In the genomic region with DNA sequence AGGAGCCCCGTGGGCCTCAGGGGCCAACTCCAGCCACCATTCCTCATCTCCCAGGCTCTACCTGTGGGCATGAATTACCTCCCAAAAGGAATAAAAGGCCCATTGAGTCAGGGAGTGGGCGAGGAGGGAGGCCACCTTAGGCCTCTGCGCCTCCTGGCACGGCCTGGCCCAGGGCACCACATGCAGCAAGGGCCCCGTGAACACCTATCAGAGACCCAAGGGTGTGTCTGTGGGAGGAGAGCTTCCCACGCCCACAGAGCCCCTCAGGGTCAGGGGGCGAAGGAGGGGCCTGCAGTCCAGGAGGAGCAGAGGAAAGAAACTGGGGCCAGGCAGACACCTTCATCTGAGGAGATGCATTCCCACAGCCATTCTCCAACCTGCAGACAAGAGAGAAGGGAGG, we compare ENCODE assay signal across 25 cellular contexts. TPM values are rescaled to one million over a fixed set of nuclear protein-coding genes. Genes with fewer than 3 reads are reported as not detected.
DNase-seq lines count a peak whose midpoint lies in the region; ATAC-seq and TF ChIP-seq lines count a peak whose summit lies in the region.
"Had no signal": no experiment of that assay in that cellular context is flagged by ENCODE, and none has a peak within 500 bp of the region (broad histone marks: within the 10 kb centered on the region; RNA-seq: fewer than 3 reads in every experiment).

No MANE protein-coding gene starts in this region.

- ATAC-seq in memory B cell (ENCODE audit: low read depth) (no peak), GM18867 (IDR thresholded peaks at IDR 0.05; ENCODE audit: unreplicated experiment) (no peak), psoas muscle (no peak)
- no peak for ATAC-seq in stimulated activated naive B cell treated with anti-CD40 and anti-IgM and Interleukin-4, amounts not matched to agents 10 μg/mL and 1 μg/mL and 100 μg/mL, for 72 hours (replicated peaks)
- ATAC-seq: Panc1 had no signal

- no peaks in the 10 kb centered on the region for H3K36me3 Mint-ChIP-seq in memory B cell
- H3K36me3 Mint-ChIP-seq in stimulated activated naive B cell treated with anti-CD40 and anti-IgM and Interleukin-4, amounts not matched to agents 10 μg/mL and 1 μg/mL and 100 μg/mL, for 72 hours: peaks cover 11 to 12% of the 10 kb centered on the region in 2 donors

- H3K4me1 ChIP-seq in BLaER1 treated with 17β-estradiol and CSF1 and Interleukin-3, amounts not matched to agents 10 nM and 100 nM: peaks cover 27 to 98% (median 70%) of the 10 kb centered on the region in 10 experiments
- H3K4me1 ChIP-seq in OCI-LY7 (ENCODE audit: insufficient read depth, low read length, poor library complexity, severe bottlenecking) (peaks cover 40% of the 10 kb centered on the region), BE2C (no peaks in the 10 kb centered on the region), psoas muscle (no peaks in the 10 kb centered on the region)

- no TSS peak for BruUV-seq in OCI-LY7 (replicated peaks; lab: Mats Ljungman, UMichigan)

- H3K27me3 Mint-ChIP-seq in memory B cell: no peaks in the 10 kb centered on the region
- H3K27me3 Mint-ChIP-seq in stimulated activated naive B cell treated with anti-CD40 and anti-IgM and Interleukin-4, amounts not matched to agents 10 μg/mL and 1 μg/mL and 100 μg/mL, for 72 hours: peaks cover 0 to 4% of the 10 kb centered on the region in 2 donors
- H3K27me3 Mint-ChIP-seq: CD4-positive, alpha-beta T cell had no signal

- no peaks in the 10 kb centered on the region for H3K79me2 ChIP-seq in OCI-LY7 (ENCODE audit: insufficient read depth, low read depth, low read length)

- H3K4me2 ChIP-seq in BLaER1 treated with 17β-estradiol and CSF1 and Interleukin-3, amounts not matched to agents 10 nM and 100 nM: peak overlapping the region in 8 of 11 experiments; percentile 4 to 41 (median 26); a peak in 10 of 22 replicates
- H3K4me2 ChIP-seq in OCI-LY7 (ENCODE audit: low read length): peak overlapping the region; percentile 62
- H3K4me2 ChIP-seq: A549 had no signal

- H3K27ac ChIP-seq in BLaER1 treated with 17β-estradiol and CSF1 and Interleukin-3, amounts not matched to agents 10 nM and 100 nM: no peak overlapping the region
- H3K27ac ChIP-seq in OCI-LY7 (ENCODE audit: low read depth, low read length, poor library complexity, severe bottlenecking) (peak overlapping the region; percentile 9), psoas muscle (no peak overlapping the region)
- H3K27ac ChIP-seq: A549, RWPE1 had no signal

- intact Hi-C loops in OCI-LY7 (cut with micrococcal nuclease; ENCODE audit: unreplicated experiment): no loop called here
- intact Hi-C loops in psoas muscle (cut with DNase I): no loop called here

- H2AFZ ChIP-seq in OCI-LY7 (ENCODE audit: low read length): no peak overlapping the region

- POLR2A ChIA-PET in OCI-LY7 (lab: Charles Lee): interaction anchor here (0.8 to 1.8 kb wide), 2 partner anchors 11 to 12 kb away, joined by 3 to 6 read pairs; no protein-coding TSS in a partner anchor

- peak overlapping the region in 1 of 11 experiments; percentile 31; a peak in 1 of 22 replicates for H3K9ac ChIP-seq in BLaER1 treated with 17β-estradiol and CSF1 and Interleukin-3, amounts not matched to agents 10 nM and 100 nM

- H3K27me3 ChIP-seq in BLaER1 treated with 17β-estradiol and CSF1 and Interleukin-3, amounts not matched to agents 10 nM and 100 nM: no peaks in the 10 kb centered on the region
- H3K27me3 ChIP-seq in BE2C: no peaks in the 10 kb centered on the region
- H3K27me3 ChIP-seq in psoas muscle (ENCODE audit: insufficient read depth in 3 of 3, low read length in 2 of 3): no peaks in the 10 kb centered on the region
- H3K27me3 ChIP-seq: MG63 had no signal

- DNase-seq in OCI-LY7 (ENCODE audit: low spot score): no peak
- no peak for DNase-seq in memory B cell (ENCODE audit: low spot score in 2 of 2)
- no peak for DNase-seq in stimulated activated naive B cell treated with anti-CD40 and anti-IgM and Interleukin-4, amounts not matched to agents 10 μg/mL and 1 μg/mL and 100 μg/mL, for 72 hours
- DNase-seq in BE2C: no peak
- no peak for DNase-seq in stimulated activated naive CD4-positive, alpha-beta T cell treated with Interleukin-2 at 50 U/mL for 16 hours (lab: John Stamatoyannopoulos, UW)
- DNase-seq in psoas muscle: no peak
- DNase-seq: CD4-positive, alpha-beta T cell; COR-L47; GOT3; HCEC 1CT; IMR-90; KG1; MG63; NCI-H1694; NCI-H2029 treated with DMSO at 0.1 percent for 48 hours; NCI-H2227 treated with DMSO at 0.1 percent for 48 hours; NCI-H526 treated with DMSO at 0.1 percent for 48 hours; SHP77 had no signal

- H3K4me1 Mint-ChIP-seq in memory B cell: peaks cover 45% of the 10 kb centered on the region
- peaks cover 53 to 59% of the 10 kb centered on the region in 2 donors for H3K4me1 Mint-ChIP-seq in stimulated activated naive B cell treated with anti-CD40 and anti-IgM and Interleukin-4, amounts not matched to agents 10 μg/mL and 1 μg/mL and 100 μg/mL, for 72 hours

- peak overlapping the region; percentile 18 for H3K4me3 Mint-ChIP-seq in memory B cell
- H3K4me3 Mint-ChIP-seq in stimulated activated naive B cell treated with anti-CD40 and anti-IgM and Interleukin-4, amounts not matched to agents 10 μg/mL and 1 μg/mL and 100 μg/mL, for 72 hours: peak overlapping the region; percentile 28 to 34
- H3K4me3 Mint-ChIP-seq: CD4-positive, alpha-beta T cell had no signal

- H3K27ac Mint-ChIP-seq in memory B cell: no peak overlapping the region
- no peak overlapping the region for H3K27ac Mint-ChIP-seq in stimulated activated naive B cell treated with anti-CD40 and anti-IgM and Interleukin-4, amounts not matched to agents 10 μg/mL and 1 μg/mL and 100 μg/mL, for 72 hours
- H3K27ac Mint-ChIP-seq: CD4-positive, alpha-beta T cell had no signal

- peaks cover 0 to 37% (median 0%) of the 10 kb centered on the region in 11 experiments; a peak in 6 of 22 replicates for H4K20me1 ChIP-seq in BLaER1 treated with 17β-estradiol and CSF1 and Interleukin-3, amounts not matched to agents 10 nM and 100 nM
- H4K20me1 ChIP-seq in OCI-LY7 (ENCODE audit: insufficient read depth, low read length): no peaks in the 10 kb centered on the region

- H3K9me2 ChIP-seq in OCI-LY7 (ENCODE audit: insufficient read depth, low read length): no peaks in the 10 kb centered on the region

- TF ChIP-seq CTCF in OCI-LY7 (conservative IDR thresholded peaks at IDR 0.05; ENCODE audit: low read length): no peak
- TF ChIP-seq CTCF in BE2C (IDR thresholded peaks at IDR 0.05; ENCODE audit: low read depth, low read length): no peak
- no peak for TF ChIP-seq CTCF in psoas muscle (IDR thresholded peaks at IDR 0.05)

- 86 to 89% (median 88%) methylated on average over 7 of the region's 7 CpGs for WGBS in psoas muscle, 3 donors

- no peaks in the 10 kb centered on the region for H3K9me3 ChIP-seq in BLaER1 treated with 17β-estradiol and CSF1 and Interleukin-3, amounts not matched to agents 10 nM and 100 nM (replicated peaks in 1 of 11)
- H3K9me3 ChIP-seq in OCI-LY7 (ENCODE audit: low read length) (no peaks in the 10 kb centered on the region), BE2C (no peaks in the 10 kb centered on the region), psoas muscle (no peaks in the 10 kb centered on the region)
- H3K9me3 ChIP-seq: A549, MG63 had no signal

- CTCF ChIA-PET in OCI-LY7 (lab: Charles Lee; ENCODE audit: unreplicated experiment): no interaction called here

- H3K4me3 ChIP-seq in BLaER1 treated with 17β-estradiol and CSF1 and Interleukin-3, amounts not matched to agents 10 nM and 100 nM: no peak overlapping the region
- H3K4me3 ChIP-seq in OCI-LY7 (ENCODE audit: low read depth, low read length, poor library complexity, severe bottlenecking) (peak overlapping the region; percentile 10), BE2C (ENCODE audit: low read depth, low read length) (no peak overlapping the region), psoas muscle (no peak overlapping the region)
- H3K4me3 ChIP-seq: A549, MG63 had no signal

- H3K36me3 ChIP-seq in BLaER1 treated with 17β-estradiol and CSF1 and Interleukin-3, amounts not matched to agents 10 nM and 100 nM: no peaks in the 10 kb centered on the region
- H3K36me3 ChIP-seq in OCI-LY7 (ENCODE audit: insufficient read depth, low read length) (no peaks in the 10 kb centered on the region), BE2C (no peaks in the 10 kb centered on the region), psoas muscle (ENCODE audit: insufficient read depth in 1 of 2, low read depth in 1 of 2) (peaks cover 0 to 3% of the 10 kb centered on the region in 2 donors)
- H3K36me3 ChIP-seq: MG63 had no signal

- H3K9me3 Mint-ChIP-seq in memory B cell: no peaks in the 10 kb centered on the region
- H3K9me3 Mint-ChIP-seq in stimulated activated naive B cell treated with anti-CD40 and anti-IgM and Interleukin-4, amounts not matched to agents 10 μg/mL and 1 μg/mL and 100 μg/mL, for 72 hours: no peaks in the 10 kb centered on the region
- H3K9me3 Mint-ChIP-seq: CD4-positive, alpha-beta T cell had no signal

RNA-seq across cellular contexts. Expression of a gene that starts 12.2 kb away (rescaled TPM):
- total RNA-seq in OCI-LY7 (2014; rRNA removed; shearing (Covaris generic)): 0.69 and 0.80 TPM in 2 replicates
- 2.9 and 4.7 TPM in 2 replicates for total RNA-seq in OCI-LY7 (2022)
- 22.4 TPM for polyA plus RNA-seq in BE2C (2012; ENCODE audit: insufficient read depth, insufficient read length, low read depth)
- total RNA-seq in psoas muscle: 10 to 100 TPM in 2 of 4 donors, 1 to 10 TPM in 2; 5.1 to 28.8 (median 11.7) TPM
- polyA plus RNA-seq in psoas muscle: 10 to 100 TPM; 11.7 to 29.9 (median 15.0) TPM

RNA-seq across cellular contexts. Expression of a gene that starts 21.2 kb away (rescaled TPM):
- total RNA-seq in OCI-LY7 (2014; rRNA removed; shearing (Covaris generic)): 0.19 TPM in 1 of 2 replicates, not detected in the other
- total RNA-seq in OCI-LY7 (2022) (0.55 TPM in 1 of 2 replicates, not detected in the other), psoas muscle (under 1 TPM in 2 of 4 donors, not detected in 2; 0.13 to 0.15 TPM)
- not detected for polyA plus RNA-seq in BE2C (2012; ENCODE audit: insufficient read depth, insufficient read length, low read depth)
- under 1 TPM in 2 of 3 donors, not detected in 1; 0.25 to 0.82 TPM for polyA plus RNA-seq in psoas muscle
- total RNA-seq: CD4-positive, alpha-beta T cell; SK-MEL-5 had no signal
- polyA plus RNA-seq: A549, BJ had no signal

RNA-seq across cellular contexts. Expression of a gene that starts 26.5 kb away (rescaled TPM):
- 3.8 and 9.6 TPM in 2 replicates for total RNA-seq in OCI-LY7 (2014; rRNA removed; shearing (Covaris generic))
- 8.6 and 12.0 TPM in 2 replicates for total RNA-seq in OCI-LY7 (2022)
- polyA plus RNA-seq in BE2C (2012; ENCODE audit: insufficient read depth, insufficient read length, low read depth): 65.5 TPM
- total RNA-seq in psoas muscle: 10 to 100 TPM; 21.8 to 28.7 (median 27.3) TPM
- polyA plus RNA-seq in psoas muscle: 10 to 100 TPM; 12.7 to 23.5 (median 19.6) TPM

RNA-seq across cellular contexts. Expression of a gene that starts 40.7 kb away (rescaled TPM):
- total RNA-seq in OCI-LY7 (2014; rRNA removed; shearing (Covaris generic)): 21.6 and 25.1 TPM in 2 replicates
- total RNA-seq in OCI-LY7 (2022): 52.9 and 53.9 TPM in 2 replicates
- 12.9 TPM for polyA plus RNA-seq in BE2C (2012; ENCODE audit: insufficient read depth, insufficient read length, low read depth)
- total RNA-seq in psoas muscle: 10 to 100 TPM; 24.1 to 28.5 (median 27.4) TPM
- 10 to 100 TPM; 18.8 to 43.2 (median 20.9) TPM for polyA plus RNA-seq in psoas muscle
